Comparison of ENCODE assay signal across 8 cellular contexts in genomic region chr1:165768513-165769394, GRCh38. TPM values are rescaled to one million over a fixed set of nuclear protein-coding genes. Genes with fewer than 3 reads are reported as not detected.
DNase-seq lines count a peak whose midpoint lies in the region; ATAC-seq lines count a peak whose summit lies in the region.

A gene with protein sequence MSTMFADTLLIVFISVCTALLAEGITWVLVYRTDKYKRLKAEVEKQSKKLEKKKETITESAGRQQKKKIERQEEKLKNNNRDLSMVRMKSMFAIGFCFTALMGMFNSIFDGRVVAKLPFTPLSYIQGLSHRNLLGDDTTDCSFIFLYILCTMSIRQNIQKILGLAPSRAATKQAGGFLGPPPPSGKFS (minus strand): TSS chr1:165768868. CDS start chr1:165768751, 117 bp downstream.

- H3K9me2 ChIP-seq in GM23248 (ENCODE audit: insufficient read depth): no peaks in the 10 kb centered on the region

- H3K27ac ChIP-seq in GM23248: peak within 1 kb of the TSS; percentile 93

- H3K27ac Mint-ChIP-seq in naive B cell: peak within 1 kb of the TSS; percentile 94 to 100 (median 98)
- H3K27ac Mint-ChIP-seq in stimulated activated memory B cell treated with anti-CD40 and anti-IgM and Interleukin-4, amounts not matched to agents 10 μg/mL and 1 μg/mL and 100 μg/mL, for 72 hours: peak within 1 kb of the TSS; percentile 97

- H3K9me3 Mint-ChIP-seq in naive B cell: peaks cover 0 to 5% (median 0%) of the 10 kb centered on the region in 7 donors
- H3K9me3 Mint-ChIP-seq in stimulated activated memory B cell treated with anti-CD40 and anti-IgM and Interleukin-4, amounts not matched to agents 10 μg/mL and 1 μg/mL and 100 μg/mL, for 72 hours: no peaks in the 10 kb centered on the region

- peaks cover 35% of the 10 kb centered on the region for H3F3A ChIP-seq in GM23248 (ENCODE audit: insufficient read depth)

- peak; percentile 98 for ATAC-seq in naive B cell (ENCODE audit: low read depth in 2 of 2)
- ATAC-seq in stimulated activated memory B cell treated with anti-CD40 and anti-IgM and Interleukin-4, amounts not matched to agents 10 μg/mL and 1 μg/mL and 100 μg/mL, for 72 hours: peak; percentile 100

- peak within 1 kb of the TSS; percentile 94 for H3K4me3 ChIP-seq in GM23248

- H3K4me1 Mint-ChIP-seq in naive B cell: peaks cover 48 to 52% (median 52%) of the 10 kb centered on the region in 3 donors
- peaks cover 47% of the 10 kb centered on the region for H3K4me1 Mint-ChIP-seq in stimulated activated memory B cell treated with anti-CD40 and anti-IgM and Interleukin-4, amounts not matched to agents 10 μg/mL and 1 μg/mL and 100 μg/mL, for 72 hours

- peaks cover 70% of the 10 kb centered on the region for H3K79me2 ChIP-seq in GM23248 (ENCODE audit: insufficient read depth)

- no peaks in the 10 kb centered on the region for H3K27me3 Mint-ChIP-seq in naive B cell
- H3K27me3 Mint-ChIP-seq in stimulated activated memory B cell treated with anti-CD40 and anti-IgM and Interleukin-4, amounts not matched to agents 10 μg/mL and 1 μg/mL and 100 μg/mL, for 72 hours: no peaks in the 10 kb centered on the region

- no peaks in the 10 kb centered on the region for H3K27me3 ChIP-seq in GM23248 (replicated peaks; ENCODE audit: insufficient read depth)

- no peaks in the 10 kb centered on the region for H4K20me1 ChIP-seq in GM23248 (ENCODE audit: insufficient read depth)

- H3K36me3 Mint-ChIP-seq in naive B cell: peaks cover 38 to 61% of the 10 kb centered on the region in 2 donors
- H3K36me3 Mint-ChIP-seq in stimulated activated memory B cell treated with anti-CD40 and anti-IgM and Interleukin-4, amounts not matched to agents 10 μg/mL and 1 μg/mL and 100 μg/mL, for 72 hours: peaks cover 40% of the 10 kb centered on the region

- H3K4me3 Mint-ChIP-seq in naive B cell: peak within 1 kb of the TSS; percentile 93 to 100 (median 96)
- peak within 1 kb of the TSS; percentile 99 for H3K4me3 Mint-ChIP-seq in stimulated activated memory B cell treated with anti-CD40 and anti-IgM and Interleukin-4, amounts not matched to agents 10 μg/mL and 1 μg/mL and 100 μg/mL, for 72 hours

- peak within 1 kb of the TSS; percentile 94 for H3K9ac ChIP-seq in GM23248

- H3K9me3 ChIP-seq in GM23248 (ENCODE audit: low read depth): no peaks in the 10 kb centered on the region

- peak; percentile 99 for DNase-seq in EH (ENCODE audit: low read depth)
- peak; percentile 100 for DNase-seq in GM23248
- peak; percentile 99 for DNase-seq in Kasumi-1 (lab: John Stamatoyannopoulos, UW)
- DNase-seq in RPMI8226: peak; percentile 99
- DNase-seq in activated T-helper 1 cell treated with anti-CD3 and anti-CD28 coated beads, Interleukin-2, amount 50 U/mL, for 16 hours (ENCODE audit: low read depth in 1 of 2, low spot score in 1 of 2): peak; percentile 84 to 90
- DNase-seq in fibroblast of gingiva (ENCODE audit: low read depth): peak; percentile 98
- DNase-seq in naive B cell: peak; percentile 93

- 2 to 3% methylated on average over 56 of the region's 56 CpGs for WGBS in GM23248 (ENCODE audit: low coverage in 1 of 2, low lambda C conversion rate in 2 of 2, missing lambda C conversion rate in 2 of 2), 2 experiments

- H3K4me1 ChIP-seq in GM23248 (ENCODE audit: insufficient read depth): peaks cover 49% of the 10 kb centered on the region

- in situ Hi-C loops in GM23248 (cut with MboI): loop anchor here (10.0 kb wide), 1 partner anchor 126 kb away; no protein-coding TSS in a partner anchor

- H2AFZ ChIP-seq in GM23248: peak within 1 kb of the TSS; percentile 91

- peaks cover 17% of the 10 kb centered on the region; the same call in 1 of the 2 replicates for H3K36me3 ChIP-seq in GM23248 (ENCODE audit: low read depth)

- H3K4me2 ChIP-seq in GM23248 (ENCODE audit: unreplicated experiment): peak within 1 kb of the TSS; percentile 95

RNA-seq across cellular contexts. Expression of the gene that starts here (rescaled TPM):
- total RNA-seq in GM23248 (2014; rRNA removed; shearing (Covaris generic)): 116 and 126 TPM in 2 replicates
- 203 and 207 TPM in 2 replicates for polyA plus RNA-seq in GM23248 (2016; fragmentation: Nextera tagmentation; extraction: Ambion mirVana)
- polyA plus RNA-seq in naive B cell (ENCODE audit: low read depth in 6 of 6): 100 to 1,000 TPM in 1 of 6 donors, 10 to 100 TPM in 5; 69.5 to 102 (median 85.8) TPM

Comparison
In these comparisons a context has a peak if more than half of its experiments do, and no peak if none do; other contexts are left out.
1. Peak in every context shown above with its lines: DNase-seq, ATAC-seq, H3K4me3 ChIP-seq and H3K27ac ChIP-seq.